18 cellular contexts compared by ENCODE assay signal in genomic region chr5:103098993-103099392, GRCh38. TPM values are rescaled to one million over a fixed set of nuclear protein-coding genes. Genes with fewer than 3 reads are reported as not detected.
DNase-seq lines count a peak whose midpoint lies in the region; ATAC-seq, FAIRE-seq and TF ChIP-seq lines count a peak whose summit lies in the region.
"Had no signal": no experiment of that assay in that cellular context is flagged by ENCODE, and none has a peak within 500 bp of the region (broad histone marks: within the 10 kb centered on the region; RNA-seq: fewer than 3 reads in every experiment).

No MANE protein-coding gene starts in this region.

- intact Hi-C loops in A673 (cut with micrococcal nuclease; ENCODE audit: unreplicated experiment) (no loop called here), GM12878 (cut with micrococcal nuclease; ENCODE audit: unreplicated experiment) (no loop called here), pancreas (cut with DNase I) (no loop called here)

- H3K79me2 ChIP-seq in Karpas-422 (ENCODE audit: low read length): no peaks in the 10 kb centered on the region
- no peaks in the 10 kb centered on the region for H3K79me2 ChIP-seq in GM12878 (ENCODE audit: control insufficient read depth, insufficient read depth, low read length)
- H3K79me2 ChIP-seq in osteoblast (ENCODE audit: insufficient read depth, low read length): no peaks in the 10 kb centered on the region

- TF ChIP-seq CTCF in A673 (conservative IDR thresholded peaks at IDR 0.05; ENCODE audit: low read depth, low read length) (no peak), GM12878 (IDR thresholded peaks at IDR 0.05 in 2 of 3, conservative IDR thresholded peaks at IDR 0.05 in 1 of 3; ENCODE audit: control insufficient read depth in 2 of 3, extremely low read depth in 1 of 3, insufficient read depth in 1 of 3, low read depth in 3 of 3, low read length in 3 of 3) (no peak), fibroblast of pulmonary artery (IDR thresholded peaks at IDR 0.05; ENCODE audit: low read length, missing control alignments) (no peak), osteoblast (IDR thresholded peaks at IDR 0.05; ENCODE audit: extremely low read depth, low read depth, low read length) (no peak), pancreas (IDR thresholded peaks at IDR 0.05) (no peak)

- no peak overlapping the region for H3K4me3 Mint-ChIP-seq in activated CD8-positive, alpha-beta memory T cell treated with anti-CD3 and anti-CD28 coated beads, Interleukin-2, amount 10 ng/mL, durations not matched to agents 7 days and 5 days
- H3K4me3 Mint-ChIP-seq: CD4-positive, alpha-beta memory T cell had no signal

- RAD21 ChIA-PET in GM12878 (lab: Charles Lee; ENCODE audit: unreplicated experiment): no interaction called here

- H3K4me1 Mint-ChIP-seq in activated CD8-positive, alpha-beta memory T cell treated with anti-CD3 and anti-CD28 coated beads, Interleukin-2, amount 10 ng/mL, durations not matched to agents 7 days and 5 days: no peaks in the 10 kb centered on the region

- CTCF ChIA-PET in A673 (lab: Charles Lee) (no interaction called here), GM12878 (lab: Yijun Ruan, JAX) (interaction anchor here (0.6 to 1.2 kb wide), 2 partner anchors 41 to 173 kb away, joined by 3 to 4 read pairs; no protein-coding TSS in a partner anchor)
- CTCF ChIA-PET in activated CD8-positive, alpha-beta memory T cell treated with anti-CD3 and anti-CD28 coated beads, Interleukin-2, amount 10 ng/mL, durations not matched to agents 7 days and 5 days (lab: Charles Lee): no interaction called here

- FAIRE-seq in GM12878 (lab: Jason Lieb, UNC) (no peak), pancreas (lab: Jason Lieb, UNC) (no peak)
- FAIRE-seq: H54 had no signal

- ATAC-seq in GM12878 (no peak), pancreas (no peak)
- no peak for ATAC-seq in activated CD8-positive, alpha-beta memory T cell treated with anti-CD3 and anti-CD28 coated beads, Interleukin-2, amount 10 ng/mL, durations not matched to agents 7 days and 5 days
- ATAC-seq: Panc1 had no signal

- H3K4me2 ChIP-seq in Karpas-422 (ENCODE audit: low read depth, low read length, poor library complexity, severe bottlenecking) (no peak overlapping the region), GM12878 (ENCODE audit: control insufficient read depth, insufficient read depth) (no peak overlapping the region), osteoblast (ENCODE audit: insufficient read depth, low read length) (no peak overlapping the region)

- TF ChIP-seq POLR2A in GM12878 (IDR thresholded peaks at IDR 0.05; ENCODE audit: low read depth, low read length): no peak

- H3K4me3 ChIP-seq in A673 (ENCODE audit: low read depth, low read length, poor library complexity, severe bottlenecking) (no peak overlapping the region), Karpas-422 (ENCODE audit: low read length) (no peak overlapping the region), GM12878 (no peak overlapping the region), fibroblast of pulmonary artery (replicated peaks; ENCODE audit: low read depth, low read length) (no peak overlapping the region), osteoblast (ENCODE audit: insufficient read depth, low read length) (no peak overlapping the region), pancreas (no peak overlapping the region)

- POLR2A ChIA-PET in A673 (lab: Charles Lee; ENCODE audit: low non-redundant PET) (no interaction called here), GM12878 (lab: Charles Lee) (no interaction called here)

- H3K27me3 ChIP-seq in A673 (replicated peaks; ENCODE audit: insufficient read depth, low read depth, low read length, poor library complexity): no peaks in the 10 kb centered on the region
- no peaks in the 10 kb centered on the region for H3K27me3 ChIP-seq in Karpas-422 (ENCODE audit: low read length)
- no peaks in the 10 kb centered on the region for H3K27me3 ChIP-seq in GM12878 (replicated peaks in 1 of 2; ENCODE audit: control insufficient read depth in 2 of 2, insufficient read depth in 2 of 2, low read length in 1 of 2)
- H3K27me3 ChIP-seq in osteoblast (ENCODE audit: insufficient read depth, low read length): no peaks in the 10 kb centered on the region
- H3K27me3 ChIP-seq in pancreas: no peaks in the 10 kb centered on the region
- H3K27me3 ChIP-seq: BE2C had no signal

- in situ Hi-C loops in GM12878 (cut with MboI): no loop called here

- DNase-seq in A673 (ENCODE audit: low spot score) (peak; percentile 9), Karpas-422 (peak; percentile 56), GM12878 (ENCODE audit: low read depth, low spot score) (no peak), fibroblast of pulmonary artery (ENCODE audit: low read depth) (peak; percentile 6), osteoblast (ENCODE audit: insufficient read length, low spot score, missing footprints) (no peak), pancreas (no peak), NCI-H2029 (lab: John Stamatoyannopoulos, UW) (no peak)
- DNase-seq in activated CD8-positive, alpha-beta memory T cell treated with anti-CD3 and anti-CD28 coated beads, Interleukin-2, amount 10 ng/mL, durations not matched to agents 7 days and 5 days: no peak
- DNase-seq: BE2C; CD4-positive, alpha-beta memory T cell; NCI-H1092; NCI-H2107; NCI-H345; NCI-H526 treated with DMSO at 0.1 percent for 48 hours; Right ventricle myocardium superior; SW 1271 had no signal

- H2AFZ ChIP-seq in Karpas-422 (ENCODE audit: low read length) (no peak overlapping the region), GM12878 (ENCODE audit: control insufficient read depth, low read depth, low read length) (no peak overlapping the region), osteoblast (ENCODE audit: low read length) (no peak overlapping the region)

- no TSS peak for BruUV-seq in A673 (replicated peaks; lab: Mats Ljungman, UMichigan)
- BruUV-seq in GM12878 (replicated peaks; lab: Mats Ljungman, UMichigan): no TSS peak

- no peaks in the 10 kb centered on the region for H3K9me2 ChIP-seq in Karpas-422 (replicated peaks; ENCODE audit: insufficient read depth, low read length)

- H3K27ac ChIP-seq in A673 (ENCODE audit: low read depth, low read length, poor library complexity, severe bottlenecking) (no peak overlapping the region), Karpas-422 (ENCODE audit: low read length) (no peak overlapping the region), GM12878 (ENCODE audit: control insufficient read depth, insufficient read depth) (no peak overlapping the region), osteoblast (ENCODE audit: low read depth, low read length) (no peak overlapping the region), pancreas (no peak overlapping the region)

- 65% methylated on average over 2 of the region's 2 CpGs for WGBS in GM12878 (ENCODE audit: insufficient coverage, insufficient replicate concordance, low lambda C conversion rate, missing lambda C conversion rate)
- 57 to 60% methylated on average over 2 of the region's 2 CpGs for WGBS in pancreas, 2 donors

- no peaks in the 10 kb centered on the region for H4K20me1 ChIP-seq in Karpas-422 (ENCODE audit: insufficient read depth, low read depth, low read length)
- H4K20me1 ChIP-seq in GM12878 (ENCODE audit: control insufficient read depth, insufficient read depth): no peaks in the 10 kb centered on the region
- no peaks in the 10 kb centered on the region for H4K20me1 ChIP-seq in osteoblast (ENCODE audit: insufficient read depth, low read length)

- no peak for TF ChIP-seq RAD21 in GM12878 (IDR thresholded peaks at IDR 0.05; ENCODE audit: insufficient read depth, low read depth, low read length)

- H3K36me3 ChIP-seq in A673 (ENCODE audit: insufficient read depth, low read length, poor library complexity, severe bottlenecking) (no peaks in the 10 kb centered on the region), Karpas-422 (ENCODE audit: insufficient read depth, low read length) (no peaks in the 10 kb centered on the region; the same call in 1 of the 2 replicates), GM12878 (ENCODE audit: control insufficient read depth in 2 of 2, insufficient read depth in 2 of 2, low read length in 1 of 2) (no peaks in the 10 kb centered on the region), osteoblast (ENCODE audit: insufficient read depth, low read length) (no peaks in the 10 kb centered on the region), pancreas (no peaks in the 10 kb centered on the region)
- H3K36me3 ChIP-seq: BE2C had no signal

- no peaks in the 10 kb centered on the region for H3K4me1 ChIP-seq in A673 (ENCODE audit: insufficient read depth, low read length, poor library complexity, severe bottlenecking)
- H3K4me1 ChIP-seq in Karpas-422 (ENCODE audit: low read length): no peaks in the 10 kb centered on the region
- H3K4me1 ChIP-seq in GM12878 (ENCODE audit: control insufficient read depth, insufficient read depth, low read length): no peaks in the 10 kb centered on the region
- H3K4me1 ChIP-seq in osteoblast (ENCODE audit: insufficient read depth, low read length): no peaks in the 10 kb centered on the region
- peaks cover 0 to 13% (median 7%) of the 10 kb centered on the region in 3 donors for H3K4me1 ChIP-seq in pancreas
- H3K4me1 ChIP-seq: BE2C had no signal

- no peak overlapping the region for H3K27ac Mint-ChIP-seq in activated CD8-positive, alpha-beta memory T cell treated with anti-CD3 and anti-CD28 coated beads, Interleukin-2, amount 10 ng/mL, durations not matched to agents 7 days and 5 days
- H3K27ac Mint-ChIP-seq: CD4-positive, alpha-beta memory T cell had no signal

- no peaks in the 10 kb centered on the region for H3K9me3 ChIP-seq in A673 (ENCODE audit: low read depth, low read length, poor library complexity, severe bottlenecking)
- no peaks in the 10 kb centered on the region for H3K9me3 ChIP-seq in Karpas-422 (ENCODE audit: low read length)
- no peaks in the 10 kb centered on the region for H3K9me3 ChIP-seq in GM12878 (replicated peaks; ENCODE audit: control insufficient read depth, insufficient read depth, low read length)
- H3K9me3 ChIP-seq in osteoblast (ENCODE audit: low read depth, low read length): no peaks in the 10 kb centered on the region
- no peaks in the 10 kb centered on the region for H3K9me3 ChIP-seq in pancreas
- H3K9me3 ChIP-seq: BE2C had no signal

- TF ChIP-seq EP300 in GM12878 (IDR thresholded peaks at IDR 0.05; ENCODE audit: borderline replicate concordance in 1 of 2, control insufficient read depth in 1 of 2, low read depth in 2 of 2, low read length in 2 of 2): no peak

- H3K9ac ChIP-seq in Karpas-422 (ENCODE audit: low read length) (no peak overlapping the region), GM12878 (ENCODE audit: control insufficient read depth, insufficient read depth, low read length) (no peak overlapping the region)

- SMC1A ChIA-PET in GM12878 (lab: Charles Lee; ENCODE audit: uncharacterized antibody, unreplicated experiment): no interaction called here

- peaks cover 15% of the 10 kb centered on the region for H3K36me3 Mint-ChIP-seq in activated CD8-positive, alpha-beta memory T cell treated with anti-CD3 and anti-CD28 coated beads, Interleukin-2, amount 10 ng/mL, durations not matched to agents 7 days and 5 days

- no peaks in the 10 kb centered on the region for H3K27me3 Mint-ChIP-seq in activated CD8-positive, alpha-beta memory T cell treated with anti-CD3 and anti-CD28 coated beads, Interleukin-2, amount 10 ng/mL, durations not matched to agents 7 days and 5 days
- H3K27me3 Mint-ChIP-seq: CD4-positive, alpha-beta memory T cell had no signal

- no peaks in the 10 kb centered on the region for H3K9me3 Mint-ChIP-seq in activated CD8-positive, alpha-beta memory T cell treated with anti-CD3 and anti-CD28 coated beads, Interleukin-2, amount 10 ng/mL, durations not matched to agents 7 days and 5 days (ENCODE audit: low read depth)
- H3K9me3 Mint-ChIP-seq: CD4-positive, alpha-beta memory T cell had no signal

RNA-seq across cellular contexts. Expression of gene GIN1, which starts 20.9 kb away (rescaled TPM):
- total RNA-seq in A673 (2021): 8.0 and 12.5 TPM in 2 replicates
- 1.6 and 6.7 TPM in 2 replicates for total RNA-seq in Karpas-422 (2014; rRNA removed; shearing (Covaris generic); ENCODE audit: low replicate concordance)
- total RNA-seq in GM12878 (2013; cell fraction: nucleolus; rRNA removed): 29.6 and 33.4 TPM in 2 replicates
- 4.7 and 6.3 TPM in 2 replicates for total RNA-seq in GM12878 (2014; rRNA removed)
- 5.9 and 7.9 TPM in 2 replicates for total RNA-seq in GM12878 (2014; rRNA removed; fragmentation: Illumina TruSeq; extraction: Trizol)
- 3.4 and 7.2 TPM in 2 replicates for total RNA-seq in GM12878 (2021)
- 0.91 TPM for polyA plus RNA-seq in GM12878 (2011; ENCODE audit: low read depth)
- 8.5 and 15.1 TPM in 2 replicates for polyA plus RNA-seq in GM12878 (2011; rRNA removed)
- 1.8 and 2.2 TPM in 2 replicates for polyA plus RNA-seq in GM12878 (2011; cell fraction: cytosol; rRNA removed)
- polyA plus RNA-seq in GM12878 (2011; cell fraction: nucleus; rRNA removed): 4.2 and 4.3 TPM in 2 replicates
- 3.9 and 4.2 TPM in 2 replicates for polyA plus RNA-seq in GM12878 (2012)
- polyA plus RNA-seq in GM12878 (2014; fragmentation: Illumina TruSeq; extraction: Trizol): 6.3 and 11.6 TPM in 2 replicates
- polyA plus RNA-seq in GM12878 (2014; fragmentation: Nextera tagmentation; extraction: Ambion mirVana): 1 to 10 TPM; 5.3 to 7.6 TPM
- polyA plus RNA-seq in GM12878 (2014; rRNA removed): 1.6 and 3.3 TPM in 2 replicates
- polyA plus RNA-seq in GM12878 (2016; fragmentation: Nextera tagmentation; extraction: Ambion mirVana): 1 to 10 TPM; 8.8 to 9.7 TPM
- 6.4 and 8.4 TPM in 2 replicates for polyA minus RNA-seq in GM12878 (2011; rRNA and poly(A)+ RNA removed)
- polyA minus RNA-seq in GM12878 (2011; cell fraction: cytosol; rRNA and poly(A)+ RNA removed): 1.2 and 3.0 TPM in 2 replicates
- polyA minus RNA-seq in GM12878 (2011; cell fraction: nucleus; rRNA and poly(A)+ RNA removed): 14.0 and 17.5 TPM in 2 replicates
- total RNA-seq in activated CD8-positive, alpha-beta memory T cell treated with anti-CD3 and anti-CD28 coated beads, Interleukin-2, amount 10 ng/mL, durations not matched to agents 7 days and 5 days: 10 to 100 TPM; 10.1 to 10.8 TPM
- total RNA-seq in osteoblast: 5.1 and 6.2 TPM in 2 replicates
- total RNA-seq in pancreas: 1 to 10 TPM; 2.7 to 6.2 (median 4.2) TPM
- polyA plus RNA-seq in pancreas: 1 to 10 TPM; 2.2 to 2.3 TPM

RNA-seq across cellular contexts. Expression of gene PPIP5K2, which starts 21.1 kb away (rescaled TPM):
- total RNA-seq in A673 (2021): 71.8 and 75.6 TPM in 2 replicates
- 17.4 and 73.4 TPM in 2 replicates for total RNA-seq in Karpas-422 (2014; rRNA removed; shearing (Covaris generic); ENCODE audit: low replicate concordance)
- 165 and 207 TPM in 2 replicates for total RNA-seq in GM12878 (2013; cell fraction: nucleolus; rRNA removed)
- 47.7 and 64.6 TPM in 2 replicates for total RNA-seq in GM12878 (2014; rRNA removed)
- total RNA-seq in GM12878 (2014; rRNA removed; fragmentation: Illumina TruSeq; extraction: Trizol): 63.8 and 66.0 TPM in 2 replicates
- 66.1 and 66.5 TPM in 2 replicates for total RNA-seq in GM12878 (2021)
- 14.1 TPM for polyA plus RNA-seq in GM12878 (2011; ENCODE audit: low read depth)
- 73.8 and 119 TPM in 2 replicates for polyA plus RNA-seq in GM12878 (2011; rRNA removed)
- 23.0 and 25.0 TPM in 2 replicates for polyA plus RNA-seq in GM12878 (2011; cell fraction: cytosol; rRNA removed)
- polyA plus RNA-seq in GM12878 (2011; cell fraction: nucleus; rRNA removed): 46.7 and 48.6 TPM in 2 replicates
- 19.4 and 25.6 TPM in 2 replicates for polyA plus RNA-seq in GM12878 (2012)
- polyA plus RNA-seq in GM12878 (2014; fragmentation: Illumina TruSeq; extraction: Trizol): 51.3 and 53.7 TPM in 2 replicates
- polyA plus RNA-seq in GM12878 (2014; fragmentation: Nextera tagmentation; extraction: Ambion mirVana): 10 to 100 TPM; 33.4 to 41.2 TPM
- 26.7 and 27.7 TPM in 2 replicates for polyA plus RNA-seq in GM12878 (2014; rRNA removed)
- 10 to 100 TPM; 79.7 to 87.3 TPM for polyA plus RNA-seq in GM12878 (2016; fragmentation: Nextera tagmentation; extraction: Ambion mirVana)
- 54.7 and 72.7 TPM in 2 replicates for polyA minus RNA-seq in GM12878 (2011; rRNA and poly(A)+ RNA removed)
- 23.0 and 34.9 TPM in 2 replicates for polyA minus RNA-seq in GM12878 (2011; cell fraction: cytosol; rRNA and poly(A)+ RNA removed)
- polyA minus RNA-seq in GM12878 (2011; cell fraction: nucleus; rRNA and poly(A)+ RNA removed): 73.1 and 138 TPM in 2 replicates
- 10 to 100 TPM; 61.4 to 62.6 TPM for total RNA-seq in activated CD8-positive, alpha-beta memory T cell treated with anti-CD3 and anti-CD28 coated beads, Interleukin-2, amount 10 ng/mL, durations not matched to agents 7 days and 5 days
- 78.5 and 89.3 TPM in 2 replicates for total RNA-seq in osteoblast
- 10 to 100 TPM; 16.0 to 35.2 (median 23.7) TPM for total RNA-seq in pancreas
- 10 to 100 TPM; 13.5 to 24.1 TPM for polyA plus RNA-seq in pancreas

Comparison
In these comparisons a context has a peak if more than half of its experiments do, and no peak if none do; other contexts are left out.
1. DNase-seq: peak in A673 (single experiment), Karpas-422 (single experiment) and fibroblast of pulmonary artery (single experiment); none in GM12878 (single experiment), activated CD8-positive, alpha-beta memory T cell treated with anti-CD3 and anti-CD28 coated beads, Interleukin-2, amount 10 ng/mL, durations not matched to agents 7 days and 5 days (single experiment), osteoblast (single experiment), pancreas (0 of 6) and NCI-H2029 (single experiment).